ENCODE assay signal across 10 cellular contexts in genomic region chr7:13117103-13117502, GRCh38.
A peak's percentile ranks its signal among the peaks of the same experiment; 100 is the strongest.
DNase-seq lines count a peak whose midpoint lies in the region; ATAC-seq lines count a peak whose summit lies in the region.
"Had no signal": no experiment of that assay in that cellular context is flagged by ENCODE, and none has a peak within 500 bp of the region (broad histone marks: within the 10 kb centered on the region; RNA-seq: fewer than 3 reads in every experiment).

No MANE protein-coding gene starts in this region.

- H3K4me3 Mint-ChIP-seq in T-helper 17 cell = no peak overlapping the region

- H3K27ac Mint-ChIP-seq in T-helper 17 cell = peak overlapping the region; percentile 57

- H3K27me3 Mint-ChIP-seq in T-helper 17 cell = peaks cover 6% of the 10 kb centered on the region

- H3K9me3 ChIP-seq in T-helper 17 cell (ENCODE audit: control insufficient read depth, low read length, poor library complexity, severe bottlenecking) = no peaks in the 10 kb centered on the region

- DNase-seq in ACHN (peak; percentile 56), T-helper 17 cell (no peak), iris pigment epithelial cell (ENCODE audit: low read depth) (peak; percentile 34), SK-N-DZ (ENCODE audit: low spot score) (no peak), cerebellar cortex (ENCODE audit: low spot score) (no peak)
- DNase-seq: NCI-H2171; stimulated activated naive CD4-positive, alpha-beta T cell treated with Interleukin-2 at 50 U/mL for 16 hours had no signal

- ATAC-seq in GM21367 (IDR thresholded peaks at IDR 0.05; ENCODE audit: unreplicated experiment) = peak; percentile 52
- ATAC-seq in T-helper 17 cell = no peak
- no peak for ATAC-seq in GM21390 (IDR thresholded peaks at IDR 0.05; ENCODE audit: unreplicated experiment)
- ATAC-seq in HG02623 (IDR thresholded peaks at IDR 0.05; ENCODE audit: unreplicated experiment) = no peak

- H3K4me1 Mint-ChIP-seq in T-helper 17 cell = peaks cover 9% of the 10 kb centered on the region

- in situ Hi-C loops in ACHN (cut with HindIII; ENCODE audit: low pct_ligation_motif_present, low pct_unique_long_range_greater_than_20kb, low sequenced_read_pairs) = no loop called here

- H3K36me3 Mint-ChIP-seq in T-helper 17 cell (ENCODE audit: low read depth) = no peaks in the 10 kb centered on the region

Comparison
In these comparisons a context has a peak if more than half of its experiments do, and no peak if none do; other contexts are left out.
1. DNase-seq: peak in ACHN (single experiment) and iris pigment epithelial cell (single experiment); none in T-helper 17 cell (0 of 3), SK-N-DZ (single experiment) and cerebellar cortex (single experiment).